In genomic region chr6:10837009-10837691, GRCh38 we compare ENCODE assay signal across 8 cellular contexts. TPM values are rescaled to one million over a fixed set of nuclear protein-coding genes. Genes with fewer than 3 reads are reported as not detected.
A peak's percentile ranks its signal among the peaks of the same experiment; 100 is the strongest.
DNase-seq lines count a peak whose midpoint lies in the region; ATAC-seq, FAIRE-seq and TF ChIP-seq lines count a peak whose summit lies in the region.

No MANE protein-coding gene starts in this region.

- in situ Hi-C loops in SK-MEL-5 (cut with HindIII; ENCODE audit: low pct_unique_long_range_greater_than_20kb, low sequenced_read_pairs) = no loop called here

- ATAC-seq in mucosa of descending colon (no peak), HG02623 (IDR thresholded peaks at IDR 0.05; ENCODE audit: unreplicated experiment) (no peak)

- POLR2A ChIA-PET in endothelial cell of umbilical vein (lab: Charles Lee) = no interaction called here

- TF ChIP-seq POLR2A in endothelial cell of umbilical vein (IDR thresholded peaks at IDR 0.05; ENCODE audit: low read depth, low read length) = no peak

- H3K9ac ChIP-seq in endothelial cell of umbilical vein (replicated peaks; ENCODE audit: extremely low read depth, insufficient read depth, low read length) = peak overlapping the region; percentile 24

- BruUV-seq in endothelial cell of umbilical vein (replicated peaks; lab: Mats Ljungman, UMichigan) = no TSS peak

- H3K79me2 ChIP-seq in endothelial cell of umbilical vein (ENCODE audit: control insufficient read depth, insufficient read depth, low read length) = no peaks in the 10 kb centered on the region

- peak overlapping the region; percentile 79 for H2AFZ ChIP-seq in endothelial cell of umbilical vein (ENCODE audit: low read depth, low read length)

- H3K4me1 ChIP-seq in endothelial cell of umbilical vein (ENCODE audit: control insufficient read depth, extremely low read depth, insufficient read depth, low read length) (peaks cover 8% of the 10 kb centered on the region), mucosa of descending colon (ENCODE audit: low read depth) (peaks cover 16% of the 10 kb centered on the region)

- H3K4me3 ChIP-seq in endothelial cell of umbilical vein (replicated peaks in 1 of 3; ENCODE audit: insufficient read depth in 1 of 3, low read depth in 1 of 3, low read length in 3 of 3) (peak overlapping the region; percentile 27 to 56 (median 43)), mucosa of descending colon (no peak overlapping the region)

- TF ChIP-seq CTCF in endothelial cell of umbilical vein (IDR thresholded peaks at IDR 0.05; ENCODE audit: extremely low read depth in 1 of 2, insufficient read depth in 1 of 2, low read depth in 1 of 2, low read length in 2 of 2) (no peak), mucosa of descending colon (IDR thresholded peaks at IDR 0.05) (no peak)

- intact Hi-C loops in endothelial cell of umbilical vein (cut with micrococcal nuclease) = loop anchor here (5.0 kb wide), 1 partner anchor 740 kb away; no protein-coding TSS in a partner anchor
- intact Hi-C loops in mucosa of descending colon (cut with DNase I, micrococcal nuclease) = no loop called here

- no peak overlapping the region for H3K27ac ChIP-seq in endothelial cell of umbilical vein (ENCODE audit: insufficient read depth, low read depth, low read length)

- dilution Hi-C loops in endothelial cell of umbilical vein (cut with MboI; ENCODE audit: extremely low pct_ligation_motif_present, low sequenced_read_pairs) = no loop called here

- peak; percentile 56 for FAIRE-seq in endothelial cell of umbilical vein (lab: Jason Lieb, UNC)

- CTCF ChIA-PET in endothelial cell of umbilical vein (lab: Charles Lee) = interaction anchor here (0.9 to 1.2 kb wide), 5 partner anchors 9 to 355 kb away, joined by 3 to 4 read pairs (median 3); no protein-coding TSS in a partner anchor

- H3K36me3 ChIP-seq in endothelial cell of umbilical vein (ENCODE audit: control insufficient read depth in 2 of 2, extremely low read depth in 1 of 2, insufficient read depth in 2 of 2, low read length in 2 of 2) (no peaks in the 10 kb centered on the region), mucosa of descending colon (ENCODE audit: low read depth) (no peaks in the 10 kb centered on the region)

- no peaks in the 10 kb centered on the region for H3K9me1 ChIP-seq in endothelial cell of umbilical vein (replicated peaks; ENCODE audit: control insufficient read depth, extremely low read depth, insufficient read depth, low read length)

- H4K20me1 ChIP-seq in endothelial cell of umbilical vein (replicated peaks; ENCODE audit: control insufficient read depth, extremely low read depth, insufficient read depth, low read length) = no peaks in the 10 kb centered on the region

- peak overlapping the region; percentile 82 for H3K4me2 ChIP-seq in endothelial cell of umbilical vein (ENCODE audit: insufficient read depth, low read length)

- H3K9me3 ChIP-seq in endothelial cell of umbilical vein (replicated peaks; ENCODE audit: control insufficient read depth, insufficient read depth, low read length) (no peaks in the 10 kb centered on the region), mucosa of descending colon (no peaks in the 10 kb centered on the region)

- H3K27me3 ChIP-seq in endothelial cell of umbilical vein (ENCODE audit: control insufficient read depth in 2 of 2, insufficient read depth in 2 of 2, low read length in 2 of 2) = peaks cover 34 to 35% of the 10 kb centered on the region in 2 experiments

- peak; percentile 3 to 10 for DNase-seq in stimulated activated CD4-positive, alpha-beta T cell treated with anti-CD3 and anti-CD28 coated beads, Interleukin-2, amount 100 ng/mL, for 48 hours
- DNase-seq in stimulated activated CD4-positive, alpha-beta T cell treated with anti-CD3 and anti-CD28 coated beads, Interleukin-1b, Interleukin-23, amount 100 ng/mL, for 48 hours = no peak
- DNase-seq in SK-MEL-5 (ENCODE audit: low read depth, low spot score) = peak; percentile 43
- peak; percentile 51 for DNase-seq in endothelial cell of umbilical vein (ENCODE audit: low read depth, low spot score)
- DNase-seq in mucosa of descending colon = peak in 2 of 3 donors; percentile 24 to 43
- DNase-seq in CD1c-positive myeloid dendritic cell (ENCODE audit: extremely low spot score) = no peak
- no peak for DNase-seq in SKM-1 treated with dmso at 0.1 percent for 144 hours (lab: John Stamatoyannopoulos, UW; ENCODE audit: unreplicated experiment)

TF ChIP-seq in endothelial cell of umbilical vein, 7 proteins besides CTCF, POLR2A, EP300 and RAD21:
- no peak for TF ChIP-seq GATA2 (IDR thresholded peaks at IDR 0.05; ENCODE audit: insufficient read depth, insufficient read length, low read depth, low read length)
- TF ChIP-seq EZH2 (IDR thresholded peaks at IDR 0.05; ENCODE audit: borderline replicate concordance, low read depth, low read length, severe bottlenecking) = peak; percentile 36

RNA-seq across cellular contexts. Expression of gene MAK, which starts 1.2 kb away (rescaled TPM):
- 0.26 and 0.29 TPM in 2 replicates for total RNA-seq in SK-MEL-5 (2014; rRNA removed; shearing (Covaris generic))
- 0.11 and 0.18 TPM in 2 replicates for polyA plus RNA-seq in SK-MEL-5 (2015; cell fraction: cytosol; rRNA removed)
- 0.27 and 0.68 TPM in 2 replicates for polyA plus RNA-seq in SK-MEL-5 (2015; cell fraction: nucleus; rRNA removed)
- not detected in 2 replicates for total RNA-seq in endothelial cell of umbilical vein
- polyA plus RNA-seq in endothelial cell of umbilical vein = not detected in 2 replicates
- polyA plus RNA-seq in endothelial cell of umbilical vein (2011; cell fraction: cytosol; rRNA removed) = not detected in 2 replicates
- polyA plus RNA-seq in endothelial cell of umbilical vein (2011; cell fraction: nucleus; rRNA removed) = not detected in 2 replicates
- polyA plus RNA-seq in endothelial cell of umbilical vein (2012) = 0.07 and 0.08 TPM in 2 replicates
- polyA minus RNA-seq in endothelial cell of umbilical vein = 0.08 TPM in 1 of 2 replicates, not detected in the other
- polyA minus RNA-seq in endothelial cell of umbilical vein (2011; cell fraction: cytosol; rRNA and poly(A)+ RNA removed) = not detected
- polyA minus RNA-seq in endothelial cell of umbilical vein (2011; cell fraction: nucleus; rRNA and poly(A)+ RNA removed) = not detected in 2 replicates
- total RNA-seq in mucosa of descending colon = not detected

RNA-seq across cellular contexts. Expression of gene GCM2, which starts 44.7 kb away (rescaled TPM):
- total RNA-seq in SK-MEL-5 (2014; rRNA removed; shearing (Covaris generic)) = not detected in 2 replicates
- polyA plus RNA-seq in SK-MEL-5 (2015; cell fraction: cytosol; rRNA removed) = not detected in 2 replicates
- 0.14 TPM in 1 of 2 replicates, not detected in the other for polyA plus RNA-seq in SK-MEL-5 (2015; cell fraction: nucleus; rRNA removed)
- total RNA-seq in endothelial cell of umbilical vein (not detected in 2 replicates), mucosa of descending colon (not detected)
- not detected in 2 replicates for polyA plus RNA-seq in endothelial cell of umbilical vein
- polyA plus RNA-seq in endothelial cell of umbilical vein (2011; cell fraction: cytosol; rRNA removed) = not detected in 2 replicates
- not detected in 2 replicates for polyA plus RNA-seq in endothelial cell of umbilical vein (2011; cell fraction: nucleus; rRNA removed)
- polyA plus RNA-seq in endothelial cell of umbilical vein (2012) = not detected in 2 replicates
- not detected in 2 replicates for polyA minus RNA-seq in endothelial cell of umbilical vein
- polyA minus RNA-seq in endothelial cell of umbilical vein (2011; cell fraction: cytosol; rRNA and poly(A)+ RNA removed) = not detected
- polyA minus RNA-seq in endothelial cell of umbilical vein (2011; cell fraction: nucleus; rRNA and poly(A)+ RNA removed) = not detected in 2 replicates

RNA-seq across cellular contexts. Expression of gene SYCP2L, which starts 49.7 kb away (rescaled TPM):
- total RNA-seq in SK-MEL-5 (2014; rRNA removed; shearing (Covaris generic)) = 5.6 and 6.2 TPM in 2 replicates
- polyA plus RNA-seq in SK-MEL-5 (2015; cell fraction: cytosol; rRNA removed) = 2.2 and 2.6 TPM in 2 replicates
- 126 and 132 TPM in 2 replicates for polyA plus RNA-seq in SK-MEL-5 (2015; cell fraction: nucleus; rRNA removed)
- total RNA-seq in endothelial cell of umbilical vein (not detected in 2 replicates), mucosa of descending colon (under 1 TPM in 2 of 3 donors, not detected in 1; 0.12 to 0.57 TPM)
- polyA plus RNA-seq in endothelial cell of umbilical vein = not detected in 2 replicates
- not detected in 2 replicates for polyA plus RNA-seq in endothelial cell of umbilical vein (2011; cell fraction: cytosol; rRNA removed)
- 0.11 and 0.67 TPM in 2 replicates for polyA plus RNA-seq in endothelial cell of umbilical vein (2011; cell fraction: nucleus; rRNA removed)
- polyA plus RNA-seq in endothelial cell of umbilical vein (2012) = not detected in 2 replicates
- polyA minus RNA-seq in endothelial cell of umbilical vein = 0.30 TPM in 1 of 2 replicates, not detected in the other
- not detected for polyA minus RNA-seq in endothelial cell of umbilical vein (2011; cell fraction: cytosol; rRNA and poly(A)+ RNA removed)
- polyA minus RNA-seq in endothelial cell of umbilical vein (2011; cell fraction: nucleus; rRNA and poly(A)+ RNA removed) = not detected in 2 replicates

Comparison
In these comparisons a context has a peak if more than half of its experiments do, and no peak if none do; other contexts are left out.
1. DNase-seq: peak in stimulated activated CD4-positive, alpha-beta T cell treated with anti-CD3 and anti-CD28 coated beads, Interleukin-2, amount 100 ng/mL, for 48 hours (2 of 2), SK-MEL-5 (single experiment), endothelial cell of umbilical vein (single experiment) and mucosa of descending colon (2 of 3); none in stimulated activated CD4-positive, alpha-beta T cell treated with anti-CD3 and anti-CD28 coated beads, Interleukin-1b, Interleukin-23, amount 100 ng/mL, for 48 hours (single experiment), CD1c-positive myeloid dendritic cell (single experiment) and SKM-1 treated with dmso at 0.1 percent for 144 hours (single experiment).